25 cellular contexts compared by ENCODE assay signal in the genomic region with DNA sequence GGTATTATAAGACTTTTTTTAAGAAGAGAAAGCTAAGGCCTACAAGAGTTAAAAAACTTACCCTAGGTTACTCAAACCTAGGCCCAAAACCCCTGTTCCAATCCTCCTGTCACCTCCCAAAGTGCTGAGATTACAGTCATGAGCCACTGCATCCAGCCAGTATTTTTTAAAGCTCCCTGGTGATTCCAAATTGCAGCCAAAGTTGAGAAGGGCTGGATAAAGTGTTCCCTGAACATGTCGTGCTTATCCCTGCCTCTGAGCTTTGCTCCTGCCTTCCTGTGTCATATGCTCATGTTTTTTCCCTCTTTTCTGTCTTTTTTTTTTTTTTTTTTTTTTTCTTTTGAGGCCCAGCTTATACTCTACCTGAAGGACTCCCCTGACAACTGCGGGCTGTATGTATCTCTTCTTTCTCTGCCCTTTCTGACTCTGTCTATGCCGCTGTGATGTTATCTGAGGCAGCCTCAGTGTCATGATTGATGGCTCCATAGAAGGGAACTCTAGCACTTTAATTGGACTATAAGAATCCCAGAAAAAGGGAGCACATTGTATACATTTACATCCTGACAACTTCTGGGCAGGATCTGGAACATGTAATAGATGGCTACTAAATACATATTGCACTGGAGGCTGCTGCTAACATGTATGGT. TPM values are rescaled to one million over a fixed set of nuclear protein-coding genes. Genes with fewer than 3 reads are reported as not detected.
DNase-seq lines count a peak whose midpoint lies in the region; ATAC-seq, FAIRE-seq and TF ChIP-seq lines count a peak whose summit lies in the region.
"Had no signal": no experiment of that assay in that cellular context is flagged by ENCODE, and none has a peak within 500 bp of the region (broad histone marks: within the 10 kb centered on the region; RNA-seq: fewer than 3 reads in every experiment).

No MANE protein-coding gene starts in this region.

- intact Hi-C loops in left cardiac atrium (cut with DNase I) = no loop called here
- intact Hi-C loops in left lung (cut with DNase I) = no loop called here

- H3K4me3 ChIP-seq in urinary bladder (ENCODE audit: low read depth, low read length) = no peak overlapping the region
- no peak overlapping the region for H3K4me3 ChIP-seq in left lung
- H3K4me3 ChIP-seq: SJCRH30 had no signal

- TF ChIP-seq CTCF in nephron progenitor cell (IDR thresholded peaks at IDR 0.05) (no peak), left lung (IDR thresholded peaks at IDR 0.05) (no peak)

- peaks cover 22% of the 10 kb centered on the region for H3K4me1 Mint-ChIP-seq in nephron progenitor cell
- H3K4me1 Mint-ChIP-seq: CD14-positive monocyte had no signal

- no peaks in the 10 kb centered on the region for H3K9me3 ChIP-seq in left lung
- H3K9me3 ChIP-seq: SJCRH30 had no signal

- peak overlapping the region; percentile 2 for H3K27ac Mint-ChIP-seq in nephron progenitor cell
- H3K27ac Mint-ChIP-seq: CD14-positive monocyte had no signal

- no peak overlapping the region for H3K4me3 Mint-ChIP-seq in nephron progenitor cell
- H3K4me3 Mint-ChIP-seq: CD14-positive monocyte had no signal

- FAIRE-seq in GM19239 (lab: Jason Lieb, UNC) = no peak
- FAIRE-seq: D721Med, GM18507, H1 had no signal

- H3K36me3 Mint-ChIP-seq in nephron progenitor cell (ENCODE audit: low read depth) = no peaks in the 10 kb centered on the region
- H3K36me3 Mint-ChIP-seq: CD14-positive monocyte had no signal

- 43% methylated on average over 3 of the region's 3 CpGs for WGBS in urinary bladder

- H3K27me3 Mint-ChIP-seq in nephron progenitor cell (ENCODE audit: low read depth, poor library complexity) = peaks cover 17% of the 10 kb centered on the region

- H3K27ac ChIP-seq in urinary bladder (ENCODE audit: low read depth) (peak overlapping the region; percentile 51), left lung (no peak overlapping the region)
- H3K27ac ChIP-seq: 22Rv1, SJCRH30 had no signal

- H3K36me3 ChIP-seq in urinary bladder (ENCODE audit: insufficient read depth) = no peaks in the 10 kb centered on the region
- no peaks in the 10 kb centered on the region for H3K36me3 ChIP-seq in left lung
- H3K36me3 ChIP-seq: SJCRH30 had no signal

- H3K9me3 Mint-ChIP-seq in nephron progenitor cell = no peaks in the 10 kb centered on the region
- H3K9me3 Mint-ChIP-seq: CD14-positive monocyte had no signal

- peak; percentile 54 to 70 for ATAC-seq in left cardiac atrium
- no peak for ATAC-seq in left lung
- ATAC-seq: HCT116, Panc1 had no signal

- DNase-seq in NCI-H2171 treated with DMSO at 0.1 percent for 48 hours (lab: John Stamatoyannopoulos, UW) = peak; percentile 44
- no peak for DNase-seq in NCI-H2171 (lab: John Stamatoyannopoulos, UW)
- no peak for DNase-seq in left cardiac atrium
- DNase-seq in nephron progenitor cell = no peak
- DNase-seq in GM19239 (ENCODE audit: insufficient read length, low spot score) = no peak
- no peak for DNase-seq in left lung
- DNase-seq in hepatic stellate cell (ENCODE audit: low spot score) = no peak
- DNase-seq: DMS53; GDM1; MM.1S; NCI-H1048; NCI-H1417 treated with DMSO at 0.1 percent for 48 hours; NCI-H187; NCI-H510A; NCI-H748 treated with DMSO at 0.1 percent for 48 hours; NK-92 treated with Interleukin-12 subunit alpha and Interleukin-12 subunit beta, amount 100 ng/mL, for 24 hours; SJCRH30 had no signal

- no peaks in the 10 kb centered on the region for H3K27me3 ChIP-seq in left lung
- H3K27me3 ChIP-seq: SJCRH30 had no signal

- H3K4me1 ChIP-seq in urinary bladder (ENCODE audit: insufficient read depth) (peaks cover 2% of the 10 kb centered on the region), left lung (no peaks in the 10 kb centered on the region)

RNA-seq across cellular contexts. Expression of a gene that starts 8.0 kb away (rescaled TPM):
- total RNA-seq in left cardiac atrium (1 to 10 TPM in 1 of 2 donors, under 1 TPM in 1; 0.92 to 1.2 TPM), urinary bladder (0.42 TPM), left lung (not detected)
- polyA plus RNA-seq in urinary bladder = 48.9 TPM
- total RNA-seq: H1 had no signal
- polyA plus RNA-seq: CD14-positive monocyte had no signal

RNA-seq across cellular contexts. Expression of a gene that starts 13.5 kb away (rescaled TPM):
- total RNA-seq in left cardiac atrium (under 1 TPM in 1 of 2 donors, not detected in 1; 0.24 TPM), urinary bladder (not detected), left lung (not detected)
- polyA plus RNA-seq in urinary bladder = 0.86 TPM
- total RNA-seq: SJCRH30 had no signal
- polyA plus RNA-seq: CD14-positive monocyte had no signal
